19 cellular contexts compared by ENCODE assay signal in the genomic region with DNA sequence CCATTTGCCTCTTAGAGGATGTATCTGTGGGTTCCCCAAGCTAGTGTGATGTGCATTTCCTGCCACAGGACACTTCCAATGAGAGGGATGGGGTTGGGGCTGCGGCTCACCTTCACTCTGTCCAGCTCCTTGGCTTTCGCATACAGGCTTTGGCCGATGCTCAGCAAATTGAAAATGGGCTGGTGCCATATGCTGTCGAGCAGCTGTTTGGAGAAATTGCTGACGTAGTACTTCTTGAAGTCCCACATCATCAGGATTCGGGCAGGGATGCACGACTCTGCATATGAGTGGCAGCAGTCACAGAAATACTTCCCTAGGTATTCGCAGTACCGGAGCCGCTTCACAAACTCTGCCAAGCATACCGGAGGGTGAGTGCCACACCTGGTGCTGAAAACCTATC. TPM values are rescaled to one million over a fixed set of nuclear protein-coding genes. Genes with fewer than 3 reads are reported as not detected.
DNase-seq lines count a peak whose midpoint lies in the region; ATAC-seq, FAIRE-seq and TF ChIP-seq lines count a peak whose summit lies in the region.
"Had no signal": no experiment of that assay in that cellular context is flagged by ENCODE, and none has a peak within 500 bp of the region (broad histone marks: within the 10 kb centered on the region; RNA-seq: fewer than 3 reads in every experiment).

No MANE protein-coding gene starts in this region.

- TF ChIP-seq POLR2A in HepG2 (IDR thresholded peaks at IDR 0.05; ENCODE audit: insufficient read depth in 1 of 2, low read depth in 2 of 2, low read length in 2 of 2): no peak
- no peak for TF ChIP-seq POLR2A in right lobe of liver (IDR thresholded peaks at IDR 0.05)

- H3K9ac ChIP-seq in HepG2 (ENCODE audit: insufficient read depth, low read depth, low read length) (no peak overlapping the region), neural progenitor cell (no peak overlapping the region)
- H3K9ac ChIP-seq: BLaER1 treated with 17β-estradiol and CSF1 and Interleukin-3, amounts not matched to agents 10 nM and 100 nM had no signal

- POLR2A ChIA-PET in HepG2 (lab: Yijun Ruan, JAX): no interaction called here

- no TSS peak for BruUV-seq in HepG2 (replicated peaks; lab: Mats Ljungman, UMichigan)

- H3K79me2 ChIP-seq in HepG2 (ENCODE audit: insufficient read depth, low read length) (no peaks in the 10 kb centered on the region), neural progenitor cell (ENCODE audit: low read depth) (no peaks in the 10 kb centered on the region)

- H3K4me3 ChIP-seq in HepG2 (replicated peaks in 1 of 3; ENCODE audit: insufficient read depth in 1 of 3, low read depth in 2 of 3, low read length in 3 of 3) (no peak overlapping the region), right lobe of liver (no peak overlapping the region), neural progenitor cell (no peak overlapping the region)
- H3K4me3 ChIP-seq: BLaER1 treated with 17β-estradiol and CSF1 and Interleukin-3, amounts not matched to agents 10 nM and 100 nM; GM23338 had no signal

- H3K27ac ChIP-seq in HepG2 (ENCODE audit: extremely low read length, insufficient read depth, low read length): no peak overlapping the region
- H3K27ac ChIP-seq in right lobe of liver: no peak overlapping the region
- no peak overlapping the region for H3K27ac ChIP-seq in neural progenitor cell
- H3K27ac ChIP-seq: 22Rv1; BLaER1 treated with 17β-estradiol and CSF1 and Interleukin-3, amounts not matched to agents 10 nM and 100 nM had no signal

- H4K20me1 ChIP-seq in HepG2 (ENCODE audit: insufficient read depth, low read length) (no peaks in the 10 kb centered on the region), neural progenitor cell (ENCODE audit: low read depth) (no peaks in the 10 kb centered on the region)
- H4K20me1 ChIP-seq: BLaER1 treated with 17β-estradiol and CSF1 and Interleukin-3, amounts not matched to agents 10 nM and 100 nM had no signal

- H3K4me3 Mint-ChIP-seq in neural progenitor cell: no peak overlapping the region
- H3K4me3 Mint-ChIP-seq: CD8-positive, alpha-beta T cell; GM23338; HFFc6 had no signal

- H3F3A ChIP-seq in neural progenitor cell (ENCODE audit: low read depth): no peaks in the 10 kb centered on the region

- CTCF ChIA-PET in HepG2 (lab: Yijun Ruan, JAX; ENCODE audit: low intra/inter-chr PET ratio, low total read pairs): no interaction called here

- peaks cover 4% of the 10 kb centered on the region for H3K4me1 Mint-ChIP-seq in neural progenitor cell
- H3K4me1 Mint-ChIP-seq: GM23338 had no signal

- no peak overlapping the region for H2AFZ ChIP-seq in HepG2 (ENCODE audit: low read length)
- no peak overlapping the region for H2AFZ ChIP-seq in neural progenitor cell (replicated peaks)
- H2AFZ ChIP-seq: GM23338 had no signal

- no peaks in the 10 kb centered on the region for H3K9me3 Mint-ChIP-seq in neural progenitor cell
- H3K9me3 Mint-ChIP-seq: CD8-positive, alpha-beta T cell; GM23338 had no signal

- in situ Hi-C loops in HepG2 (cut with HindIII; ENCODE audit: extremely low pct_ligation_motif_present, low pct_unique_long_range_greater_than_20kb): no loop called here

- no peaks in the 10 kb centered on the region for H3K36me3 Mint-ChIP-seq in neural progenitor cell
- H3K36me3 Mint-ChIP-seq: CD8-positive, alpha-beta T cell had no signal

- intact Hi-C loops in HepG2 (cut with micrococcal nuclease; ENCODE audit: unreplicated experiment) (no loop called here), right lobe of liver (cut with DNase I) (no loop called here)

- H3K4me2 ChIP-seq in HepG2 (ENCODE audit: low read depth, low read length): no peak overlapping the region
- no peak overlapping the region for H3K4me2 ChIP-seq in neural progenitor cell
- H3K4me2 ChIP-seq: GM23338 had no signal

- DNase-seq in NCI-H524 (lab: John Stamatoyannopoulos, UW) (peak; percentile 14 to 74), NCI-H524 treated with DMSO at 0.1 percent for 48 hours (lab: John Stamatoyannopoulos, UW) (no peak), HepG2 (ENCODE audit: low spot score) (no peak), right lobe of liver (no peak), myocyte (ENCODE audit: low read depth) (peak; percentile 21), SKM-1 treated with dmso at 0.1 percent for 144 hours (lab: John Stamatoyannopoulos, UW; ENCODE audit: unreplicated experiment) (no peak), neural progenitor cell (ENCODE audit: low spot score) (no peak)
- DNase-seq: Calu3; CD8-positive, alpha-beta T cell; DMS79 treated with DMSO at 0.1 percent for 48 hours; GF-D8; H7; HFFc6 had no signal

- 66% methylated on average over 11 of the region's 11 CpGs for WGBS in HepG2 (ENCODE audit: low lambda C conversion rate)
- WGBS in right lobe of liver (ENCODE audit: insufficient coverage, low coverage, low lambda C conversion rate, missing lambda C conversion rate): 68% methylated on average over 4 of the region's 11 CpGs

- H3K9me3 ChIP-seq in HepG2 (ENCODE audit: low read length): no peaks in the 10 kb centered on the region; the same call in 1 of the 2 replicates
- no peaks in the 10 kb centered on the region for H3K9me3 ChIP-seq in right lobe of liver
- H3K9me3 ChIP-seq in neural progenitor cell (ENCODE audit: low read depth): no peaks in the 10 kb centered on the region

- TF ChIP-seq CTCF in HepG2 (CRISPR knock-in tag; IDR thresholded peaks at IDR 0.05) (no peak), right lobe of liver (IDR thresholded peaks at IDR 0.05) (no peak), neural progenitor cell (IDR thresholded peaks at IDR 0.05) (no peak)

- H3K36me3 ChIP-seq in HepG2 (replicated peaks in 1 of 2; ENCODE audit: control insufficient read depth in 1 of 2, insufficient read depth in 2 of 2, low read length in 2 of 2) (no peaks in the 10 kb centered on the region), right lobe of liver (no peaks in the 10 kb centered on the region), neural progenitor cell (no peaks in the 10 kb centered on the region)
- H3K36me3 ChIP-seq: BLaER1 treated with 17β-estradiol and CSF1 and Interleukin-3, amounts not matched to agents 10 nM and 100 nM had no signal

- FAIRE-seq in HepG2 (lab: Jason Lieb, UNC): no peak
- FAIRE-seq: HTR-8/SVneo had no signal

- TF ChIP-seq EP300 in HepG2 (IDR thresholded peaks at IDR 0.05; ENCODE audit: low read depth in 2 of 2, low read length in 2 of 2): no peak
- TF ChIP-seq EP300 in HepG2 (CRISPR knock-in tag; IDR thresholded peaks at IDR 0.05; ENCODE audit: borderline replicate concordance): no peak

- no peaks in the 10 kb centered on the region for H3K27me3 Mint-ChIP-seq in neural progenitor cell (ENCODE audit: insufficient read depth, low read depth)

- ATAC-seq in HepG2: no peak
- ATAC-seq in right lobe of liver: no peak
- ATAC-seq: CD8-positive, alpha-beta T cell; GM23338; HCT116 had no signal

- no peak overlapping the region for H3K27ac Mint-ChIP-seq in neural progenitor cell
- H3K27ac Mint-ChIP-seq: CD8-positive, alpha-beta T cell; GM23338; HFFc6 had no signal

- H3K27me3 ChIP-seq in HepG2 (ENCODE audit: control insufficient read depth in 1 of 2, insufficient read depth in 2 of 2, low read length in 2 of 2): peaks cover 1 to 14% of the 10 kb centered on the region in 2 experiments; a peak in 4 of 5 replicates
- no peaks in the 10 kb centered on the region for H3K27me3 ChIP-seq in right lobe of liver
- H3K27me3 ChIP-seq in neural progenitor cell: no peaks in the 10 kb centered on the region
- H3K27me3 ChIP-seq: BLaER1 treated with 17β-estradiol and CSF1 and Interleukin-3, amounts not matched to agents 10 nM and 100 nM had no signal

- no peak for TF ChIP-seq RAD21 in HepG2 (CRISPR knock-in tag; IDR thresholded peaks at IDR 0.05)

- peaks cover 1% of the 10 kb centered on the region; the same call in 1 of the 2 replicates for H3K4me1 ChIP-seq in HepG2 (ENCODE audit: insufficient read depth, low read length)
- H3K4me1 ChIP-seq in right lobe of liver: no peaks in the 10 kb centered on the region
- H3K4me1 ChIP-seq in neural progenitor cell: no peaks in the 10 kb centered on the region

TF ChIP-seq in HepG2, 621 proteins besides CTCF, POLR2A, EP300 and RAD21 (continues in another document):
- peak; percentile 95 to 98 for TF ChIP-seq MAFK (conservative IDR thresholded peaks at IDR 0.05 in 1 of 2, IDR thresholded peaks at IDR 0.05 in 1 of 2; ENCODE audit: low read length in 2 of 2)
- TF ChIP-seq ZNF143 (CRISPR knock-in tag; IDR thresholded peaks at IDR 0.05): no peak

RNA-seq across cellular contexts. Expression of a gene that starts 37.0 kb away (rescaled TPM):
- not detected in 2 replicates for total RNA-seq in HepG2 (2016; rRNA removed; fragmentation: Illumina TruSeq; extraction: Trizol)
- total RNA-seq in HepG2 (2016; cell fraction: cytosol; rRNA removed; fragmentation: Illumina TruSeq; extraction: Trizol; ENCODE audit: low read depth): not detected in 2 replicates
- total RNA-seq in HepG2 (2016; cell fraction: insoluble cytoplasmic fraction; rRNA removed; fragmentation: Illumina TruSeq; extraction: Trizol): not detected in 2 replicates
- not detected in 2 replicates for total RNA-seq in HepG2 (2016; cell fraction: membrane; rRNA removed; fragmentation: Illumina TruSeq; extraction: Trizol)
- total RNA-seq in HepG2 (2016; cell fraction: nucleus; rRNA removed; fragmentation: Illumina TruSeq; extraction: Trizol): not detected in 2 replicates
- not detected in 2 replicates for polyA plus RNA-seq in HepG2 (2011; rRNA removed)
- polyA plus RNA-seq in HepG2 (2011; cell fraction: cytosol; rRNA removed): not detected in 2 replicates
- polyA plus RNA-seq in HepG2 (2011; cell fraction: nucleus; rRNA removed): not detected in 2 replicates
- polyA plus RNA-seq in HepG2 (2012): not detected in 2 replicates
- polyA plus RNA-seq in HepG2 (2016; cell fraction: cytosol; fragmentation: Illumina TruSeq; extraction: Trizol; ENCODE audit: low read depth): not detected in 2 replicates
- not detected in 2 replicates for polyA plus RNA-seq in HepG2 (2016; cell fraction: insoluble cytoplasmic fraction; fragmentation: Illumina TruSeq; extraction: Trizol; ENCODE audit: low read depth)
- polyA plus RNA-seq in HepG2 (2016; cell fraction: membrane; fragmentation: Illumina TruSeq; extraction: Trizol; ENCODE audit: low read depth): not detected in 2 replicates
- polyA plus RNA-seq in HepG2 (2016; cell fraction: nucleus; fragmentation: Illumina TruSeq; extraction: Trizol; ENCODE audit: insufficient read depth, low read depth): not detected in 2 replicates
- 0.36 TPM in 1 of 2 replicates, not detected in the other for polyA minus RNA-seq in HepG2 (2011; rRNA and poly(A)+ RNA removed; ENCODE audit: low replicate concordance)
- not detected in 2 replicates for polyA minus RNA-seq in HepG2 (2011; cell fraction: cytosol; rRNA and poly(A)+ RNA removed)
- polyA minus RNA-seq in HepG2 (2011; cell fraction: nucleus; rRNA and poly(A)+ RNA removed): not detected in 2 replicates
- 1 to 10 TPM in 3 of 6 experiments, under 1 TPM in 3; 0.46 to 2.3 (median 1.0) TPM for total RNA-seq in right lobe of liver
- 0.26 and 1.9 TPM in 2 replicates for total RNA-seq in myocyte
- 0.61 TPM for polyA plus RNA-seq in myocyte (2012)
- total RNA-seq in neural progenitor cell (ENCODE audit: low replicate concordance): 0.80 and 1.2 TPM in 2 replicates
- total RNA-seq: Calu3, HFFc6 had no signal
- polyA plus RNA-seq: AG04450 had no signal

Comparison
In these comparisons a context has a peak if more than half of its experiments do, and no peak if none do; other contexts are left out.
1. DNase-seq: peak in NCI-H524 (2 of 2) and myocyte (single experiment); none in NCI-H524 treated with DMSO at 0.1 percent for 48 hours (single experiment), HepG2 (single experiment), right lobe of liver (0 of 3), SKM-1 treated with dmso at 0.1 percent for 144 hours (single experiment) and neural progenitor cell (single experiment).